34 cellular contexts compared by ENCODE assay signal in the genomic region with DNA sequence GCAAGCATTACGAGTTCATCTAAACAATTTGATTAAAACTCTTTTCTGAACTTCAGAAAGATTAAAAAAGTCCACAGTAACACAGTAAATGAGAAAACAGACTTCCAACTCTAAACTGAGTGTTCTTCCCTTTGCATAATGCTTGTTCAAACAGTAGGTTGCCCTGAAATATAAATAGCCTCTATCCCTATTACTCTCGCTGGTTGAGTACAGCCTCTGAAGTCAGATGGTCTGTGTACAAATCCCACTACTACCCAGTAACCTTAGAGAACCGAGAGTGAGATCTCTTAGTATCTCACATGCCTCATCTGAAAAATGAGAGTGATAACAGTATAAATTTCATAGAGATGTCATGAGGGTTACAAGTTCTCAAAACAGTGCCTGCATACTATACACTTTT.
"Had no signal": no experiment of that assay in that cellular context is flagged by ENCODE, and none has a peak within 500 bp of the region (broad histone marks: within the 10 kb centered on the region; RNA-seq: fewer than 3 reads in every experiment).

No MANE protein-coding gene starts in this region.

- H3K27me3 ChIP-seq: MG63 had no signal

- DNase-seq: Karpas-422, Kasumi-1, MM.1S, MV-4-11, NCI-H1048, NCI-H1092, NCI-H1092 treated with DMSO at 0.1 percent for 48 hours, NCI-H1105, NCI-H1105 treated with DMSO at 0.1 percent for 48 hours, NCI-H1417, NCI-H1417 treated with DMSO at 0.1 percent for 48 hours, NCI-H1436, NCI-H1436 treated with DMSO at 0.1 percent for 48 hours, NCI-H146, NCI-H1694, NCI-H1694 treated with DMSO at 0.1 percent for 48 hours, NCI-H187, NCI-H187 treated with DMSO at 0.1 percent for 48 hours, NCI-H1930, NCI-H2029, NCI-H2029 treated with DMSO at 0.1 percent for 48 hours, NCI-H2081, NCI-H2081 treated with DMSO at 0.1 percent for 48 hours, NCI-H2107, NCI-H2171, NCI-H2171 treated with DMSO at 0.1 percent for 48 hours, NCI-H2227 treated with DMSO at 0.1 percent for 48 hours, NCI-H226, NCI-H345, NCI-H446, NCI-H446 treated with DMSO at 0.1 percent for 48 hours, NCI-H510A had no signal

- H3K9me3 ChIP-seq: MG63 had no signal

- H3K9ac ChIP-seq: KMS-11 had no signal

- H3K27ac ChIP-seq: KMS-11 had no signal

- H3K4me3 ChIP-seq: MG63 had no signal

- H3K36me3 ChIP-seq: MG63 had no signal

- H3K4me2 ChIP-seq: KMS-11 had no signal
